In the genomic region with DNA sequence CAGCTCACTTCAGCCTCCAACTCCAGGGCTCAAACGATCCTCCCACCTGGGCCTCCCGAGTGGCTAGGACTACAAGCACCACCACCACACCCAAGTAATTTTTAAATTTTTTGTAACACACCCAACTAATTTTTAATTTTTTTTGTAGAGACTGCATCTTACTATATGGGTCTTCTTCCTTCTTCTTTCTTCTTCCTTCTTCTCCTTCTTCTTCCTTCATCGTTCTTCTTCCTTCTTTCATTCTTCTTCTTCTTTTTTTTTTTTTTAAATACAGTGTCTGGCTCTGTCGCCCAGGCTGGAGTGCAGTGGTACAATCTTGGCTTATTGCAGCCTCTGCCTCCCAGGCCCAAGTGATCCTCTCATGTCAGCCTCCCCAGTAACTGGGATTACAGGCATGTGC, we compare ENCODE assay signal across 8 cellular contexts. TPM values are rescaled to one million over a fixed set of nuclear protein-coding genes. Genes with fewer than 3 reads are reported as not detected.
DNase-seq lines count a peak whose midpoint lies in the region; ATAC-seq, FAIRE-seq and TF ChIP-seq lines count a peak whose summit lies in the region.

No MANE protein-coding gene starts in this region.

- peak overlapping the region; percentile 90 for H3K4me3 ChIP-seq in CD8-positive, alpha-beta T cell (ENCODE audit: low read depth, low read length)
- peak overlapping the region; percentile 86; the same call in 1 of the 2 replicates for H3K4me3 ChIP-seq in PC-3 (ENCODE audit: low read length)
- H3K4me3 ChIP-seq in H1 (ENCODE audit: extremely low read depth in 1 of 4, insufficient read depth in 2 of 4, low read depth in 3 of 4, low read length in 4 of 4) = peak overlapping the region in 1 of 4 experiments; percentile 82; a peak in 1 of 8 replicates

- no peak overlapping the region for H3K4ac ChIP-seq in H1 (replicated peaks; ENCODE audit: insufficient read length, low read depth, low read length)

- TF ChIP-seq CTCF in CD8-positive, alpha-beta T cell (IDR thresholded peaks at IDR 0.05) = no peak
- TF ChIP-seq CTCF in PC-3 (conservative IDR thresholded peaks at IDR 0.05; ENCODE audit: low read depth, low read length) = no peak
- no peak for TF ChIP-seq CTCF in H1 (IDR thresholded peaks at IDR 0.05; ENCODE audit: control extremely low read depth in 1 of 3, insufficient read depth in 1 of 3, low read depth in 1 of 3, low read length in 3 of 3)
- TF ChIP-seq CTCF in osteocyte (IDR thresholded peaks at IDR 0.05) = no peak
- TF ChIP-seq CTCF in D721Med (IDR thresholded peaks at IDR 0.05; ENCODE audit: insufficient read depth, missing control alignments) = no peak

- H2AK5ac ChIP-seq in H1 (ENCODE audit: low read depth, low read length) = no peak overlapping the region

- H3K4me2 ChIP-seq in PC-3 (ENCODE audit: low read length) (peak overlapping the region; percentile 97), H1 (ENCODE audit: insufficient read depth in 1 of 2, low read depth in 2 of 2, low read length in 2 of 2) (peak overlapping the region; percentile 74 to 83; a peak in 1 of 4 replicates)

- peak overlapping the region; percentile 95 for H3K27ac Mint-ChIP-seq in CD8-positive, alpha-beta T cell
- peak overlapping the region; percentile 98 for H3K27ac Mint-ChIP-seq in osteocyte (ENCODE audit: unreplicated experiment)

- H3F3A ChIP-seq in PC-3 (ENCODE audit: low read length, unreplicated experiment) = no peaks in the 10 kb centered on the region

- H4K5ac ChIP-seq in H1 (ENCODE audit: insufficient read length, low read depth, low read length) = no peak overlapping the region

- intact Hi-C loops in CD8-positive, alpha-beta T cell (cut with DNase I, micrococcal nuclease) = loop anchor here (1.0 to 5.0 kb wide), 12 partner anchors 12 to 392 kb away; partner anchors contain the start of genes DDX47 (in 2 of the 2), DUSP16 (in 2 of the 2), GPR19 (in 2 of the 2) and BORCS5 (in 1 of the 2)
- intact Hi-C loops in PC-3 (cut with micrococcal nuclease) = loop anchor here (5.0 kb wide), 2 partner anchors 37 to 48 kb away; partner anchors contain the start of gene DUSP16

- H3K9me3 Mint-ChIP-seq in CD8-positive, alpha-beta T cell = no peaks in the 10 kb centered on the region
- no peaks in the 10 kb centered on the region for H3K9me3 Mint-ChIP-seq in osteocyte (ENCODE audit: unreplicated experiment)

- no peak overlapping the region for H2BK20ac ChIP-seq in H1 (ENCODE audit: low read length)

- H3K4me1 Mint-ChIP-seq in CD8-positive, alpha-beta T cell (ENCODE audit: low read depth) = peaks cover 43% of the 10 kb centered on the region
- H3K4me1 Mint-ChIP-seq in osteocyte (ENCODE audit: unreplicated experiment) = peaks cover 32% of the 10 kb centered on the region

- H4K91ac ChIP-seq in H1 (replicated peaks; ENCODE audit: insufficient read length, low read length) = no peak overlapping the region

- no peak for FAIRE-seq in H1 (lab: Jason Lieb, UNC)
- no peak for FAIRE-seq in D721Med (lab: Jason Lieb, UNC)

- no peak overlapping the region for H3K56ac ChIP-seq in H1 (replicated peaks; ENCODE audit: insufficient read length, low read depth, low read length)

- peaks cover 19% of the 10 kb centered on the region for H3K79me2 ChIP-seq in PC-3 (ENCODE audit: low read length)
- H3K79me2 ChIP-seq in H1 (ENCODE audit: control insufficient read depth in 1 of 2, insufficient read depth in 2 of 2, low read length in 2 of 2) = peaks cover 0 to 5% of the 10 kb centered on the region in 2 experiments; a peak in 1 of 4 replicates

- H3K27ac ChIP-seq in CD8-positive, alpha-beta T cell (ENCODE audit: low read depth, low read length) = peak overlapping the region; percentile 82
- H3K27ac ChIP-seq in PC-3 (ENCODE audit: low read length) (peak overlapping the region; percentile 95), H1 (ENCODE audit: low read depth, low read length) (no peak overlapping the region)

- ATAC-seq in CD8-positive, alpha-beta T cell = no peak
- no peak for ATAC-seq in PC-3

- no peaks in the 10 kb centered on the region for H4K20me1 ChIP-seq in PC-3 (ENCODE audit: low read length)
- no peaks in the 10 kb centered on the region for H4K20me1 ChIP-seq in H1 (replicated peaks in 1 of 2; ENCODE audit: control insufficient read depth in 1 of 2, insufficient read depth in 2 of 2, low read length in 2 of 2)

- 92 to 94% methylated on average over 1 to 2 of the region's 4 CpGs for WGBS in H1 (ENCODE audit: extremely low coverage in 1 of 2, insufficient coverage in 1 of 2, insufficient read length in 1 of 2, insufficient replicate concordance in 2 of 2, low coverage in 1 of 2, low lambda C conversion rate in 2 of 2, missing lambda C conversion rate in 1 of 2), 2 experiments

- no peak for TF ChIP-seq RAD21 in H1 (IDR thresholded peaks at IDR 0.05 in 1 of 2, conservative IDR thresholded peaks at IDR 0.05 in 1 of 2; ENCODE audit: low read depth in 2 of 2, low read length in 2 of 2)

- H3K9me3 ChIP-seq in CD8-positive, alpha-beta T cell (ENCODE audit: low read length) = no peaks in the 10 kb centered on the region
- no peaks in the 10 kb centered on the region for H3K9me3 ChIP-seq in PC-3 (ENCODE audit: low read length)
- no peaks in the 10 kb centered on the region for H3K9me3 ChIP-seq in H1 (ENCODE audit: insufficient read depth in 2 of 2, low read depth in 1 of 2, low read length in 1 of 2)

- H3K9ac ChIP-seq in PC-3 (ENCODE audit: low read length) (peak overlapping the region; percentile 95), H1 (replicated peaks in 1 of 4; ENCODE audit: extremely low read depth in 1 of 4, low read depth in 3 of 4, low read length in 3 of 4) (no peak overlapping the region)

- CTCF ChIA-PET in CD8-positive, alpha-beta T cell (lab: Charles Lee) = interaction anchor here (1.0 kb wide), 2 partner anchors 44 to 234 kb away, joined by 3 read pairs; no protein-coding TSS in a partner anchor
- CTCF ChIA-PET in PC-3 (lab: Charles Lee) = no interaction called here
- CTCF ChIA-PET in H1 (lab: Charles Lee; ENCODE audit: partially characterized antibody) = interaction anchor here (2.3 kb wide), 1 partner anchor 45 kb away, joined by 9 read pairs; no protein-coding TSS in a partner anchor

- no peak overlapping the region for H2BK120ac ChIP-seq in H1 (replicated peaks; ENCODE audit: low read depth, low read length)

- H3K23ac ChIP-seq in H1 (ENCODE audit: insufficient read length) = no peak overlapping the region

- H2BK12ac ChIP-seq in H1 (ENCODE audit: low read depth, low read length) = no peak overlapping the region

- TF ChIP-seq EP300 in H1 (IDR thresholded peaks at IDR 0.05; ENCODE audit: borderline replicate concordance in 1 of 2, low read depth in 2 of 2, low read length in 2 of 2) = no peak

- 0 out of 2 replicates have a peak, but pooled peaks cover 4% of the 10 kb centered on the region for H3K23me2 ChIP-seq in H1 (ENCODE audit: low read depth, low read length)

- H3K9me2 ChIP-seq in PC-3 (replicated peaks; ENCODE audit: low read length) = no peaks in the 10 kb centered on the region

- H3K27me3 Mint-ChIP-seq in CD8-positive, alpha-beta T cell (ENCODE audit: low read depth) = no peaks in the 10 kb centered on the region
- no peaks in the 10 kb centered on the region for H3K27me3 Mint-ChIP-seq in osteocyte (ENCODE audit: unreplicated experiment)

- H2BK15ac ChIP-seq in H1 (ENCODE audit: low read length) = no peak overlapping the region; the same call in 1 of the 2 replicates

- no peak overlapping the region for H3K14ac ChIP-seq in H1 (ENCODE audit: insufficient read length)

- H3K36me3 Mint-ChIP-seq in CD8-positive, alpha-beta T cell = peaks cover 21% of the 10 kb centered on the region
- peaks cover 2% of the 10 kb centered on the region for H3K36me3 Mint-ChIP-seq in osteocyte (ENCODE audit: unreplicated experiment)

- POLR2A ChIA-PET in CD8-positive, alpha-beta T cell (lab: Charles Lee) = interaction anchor here (0.9 to 1.8 kb wide), 3 partner anchors 35 to 115 kb away, joined by 3 to 8 read pairs (median 4); no protein-coding TSS in a partner anchor
- POLR2A ChIA-PET in PC-3 (lab: Charles Lee; ENCODE audit: unreplicated experiment) = no interaction called here
- POLR2A ChIA-PET in H1 (lab: Charles Lee; ENCODE audit: partially characterized antibody) = interaction anchor here (1.3 kb wide), 1 partner anchor 10 kb away, joined by 3 read pairs; no protein-coding TSS in a partner anchor

- H2BK5ac ChIP-seq in H1 (ENCODE audit: low read depth, low read length) = no peak overlapping the region

- no TSS peak for BruUV-seq in PC-3 (replicated peaks; lab: Mats Ljungman, UMichigan)

- peak overlapping the region; percentile 88 for H3K4me3 Mint-ChIP-seq in CD8-positive, alpha-beta T cell
- H3K4me3 Mint-ChIP-seq in osteocyte (ENCODE audit: unreplicated experiment) = peak overlapping the region; percentile 89

- H3K4me1 ChIP-seq in CD8-positive, alpha-beta T cell (ENCODE audit: insufficient read depth, low read length) = peaks cover 42% of the 10 kb centered on the region
- H3K4me1 ChIP-seq in PC-3 (ENCODE audit: insufficient read depth, low read length) (peaks cover 32% of the 10 kb centered on the region), H1 (replicated peaks in 1 of 4; ENCODE audit: control insufficient read depth in 3 of 4, insufficient read depth in 4 of 4, low read length in 3 of 4) (peaks cover 0 to 2% (median under 1%) of the 10 kb centered on the region in 4 experiments; a peak in 2 of 7 replicates)

- H3K36me3 ChIP-seq in CD8-positive, alpha-beta T cell (ENCODE audit: insufficient read depth, low read length) = no peaks in the 10 kb centered on the region
- H3K36me3 ChIP-seq in PC-3 (ENCODE audit: low read depth, low read length) (no peaks in the 10 kb centered on the region), H1 (ENCODE audit: control insufficient read depth in 2 of 4, insufficient read depth in 4 of 4, low read length in 3 of 4) (no peaks in the 10 kb centered on the region)

- H2AFZ ChIP-seq in PC-3 (ENCODE audit: low read length) (peak overlapping the region; percentile 88; the same call in 1 of the 2 replicates), H1 (ENCODE audit: low read length) (no peak overlapping the region)

- H3K79me1 ChIP-seq in H1 (ENCODE audit: low read depth, low read length) = no peaks in the 10 kb centered on the region; the same call in 1 of the 2 replicates

- no peak overlapping the region for H3K18ac ChIP-seq in H1 (ENCODE audit: extremely low read depth, low read length)

- TF ChIP-seq POLR2A in H1 (IDR thresholded peaks at IDR 0.05; ENCODE audit: control extremely low read depth in 1 of 2, low read depth in 2 of 2, low read length in 2 of 2) = no peak

- H4K8ac ChIP-seq in H1 (ENCODE audit: extremely low read depth, insufficient read depth, low read length) = no peak overlapping the region

- no peaks in the 10 kb centered on the region for H3K27me3 ChIP-seq in CD8-positive, alpha-beta T cell (ENCODE audit: insufficient read depth, low read length)
- no peaks in the 10 kb centered on the region for H3K27me3 ChIP-seq in PC-3 (ENCODE audit: low read length)
- H3K27me3 ChIP-seq in H1 (replicated peaks in 1 of 4; ENCODE audit: control insufficient read depth in 3 of 4, extremely low read depth in 1 of 4, insufficient read depth in 3 of 4, low read length in 3 of 4) = no peaks in the 10 kb centered on the region

- DNase-seq in CD8-positive, alpha-beta T cell = no peak
- DNase-seq in PC-3 (no peak), H1 (ENCODE audit: low read depth in 1 of 2, low spot score in 2 of 2) (no peak), osteocyte (ENCODE audit: extremely low spot score, unreplicated experiment) (no peak), activated gamma-delta T cell (lab: John Stamatoyannopoulos, UW) (no peak), NCI-H1694 (lab: John Stamatoyannopoulos, UW) (no peak), NCI-H526 (lab: John Stamatoyannopoulos, UW) (no peak), D721Med (ENCODE audit: insufficient read length, low spot score) (no peak)

RNA-seq across cellular contexts. Expression of gene CREBL2, which starts 1.0 kb away (rescaled TPM):
- 10 to 100 TPM; 10.2 to 11.8 TPM for total RNA-seq in CD8-positive, alpha-beta T cell
- total RNA-seq in PC-3 (2014; rRNA removed) (11.7 and 14.2 TPM in 2 replicates), osteocyte (15.1 and 16.3 TPM in 2 replicates)
- total RNA-seq in H1 (2021; fragmentation: NEBNext Ultra II Directional; extraction: Animal tissue kit (Norgen Biotek cat#: 25700)) = 16.2 and 18.3 TPM in 2 replicates
- polyA plus RNA-seq in H1 (2011; rRNA removed) = 7.3 and 9.8 TPM in 2 replicates
- 12.6 TPM for polyA plus RNA-seq in H1 (2011; cell fraction: cytosol; rRNA removed)
- 4.3 TPM for polyA plus RNA-seq in H1 (2011; cell fraction: nucleus; rRNA removed)
- polyA plus RNA-seq in H1 (2012, experiment 1 of 2) = 9.6 to 13.3 TPM (median 9.8 TPM) in 4 replicates
- 1.9 TPM for polyA plus RNA-seq in H1 (2012, experiment 2 of 2)
- 11.1 TPM for polyA plus RNA-seq in H1 (2013, experiment 1 of 2)
- 10.9 TPM for polyA plus RNA-seq in H1 (2013, experiment 2 of 2)
- polyA minus RNA-seq in H1 (2011; rRNA and poly(A)+ RNA removed) = 10.7 and 14.9 TPM in 2 replicates
- 8.5 TPM for polyA minus RNA-seq in H1 (2011; cell fraction: cytosol; rRNA and poly(A)+ RNA removed)
- 7.5 TPM for polyA minus RNA-seq in H1 (2011; cell fraction: nucleus; rRNA and poly(A)+ RNA removed)

RNA-seq across cellular contexts. Expression of gene DUSP16, which starts 48.0 kb away (rescaled TPM):
- total RNA-seq in CD8-positive, alpha-beta T cell = 10 to 100 TPM; 27.9 to 34.1 TPM
- 4.4 and 6.7 TPM in 2 replicates for total RNA-seq in PC-3 (2014; rRNA removed)
- total RNA-seq in H1 (2021; fragmentation: NEBNext Ultra II Directional; extraction: Animal tissue kit (Norgen Biotek cat#: 25700)) = 55.9 and 60.5 TPM in 2 replicates
- polyA plus RNA-seq in H1 (2011; rRNA removed) = 24.1 and 31.6 TPM in 2 replicates
- 33.4 TPM for polyA plus RNA-seq in H1 (2011; cell fraction: cytosol; rRNA removed)
- polyA plus RNA-seq in H1 (2011; cell fraction: nucleus; rRNA removed) = 24.1 TPM
- polyA plus RNA-seq in H1 (2012, experiment 1 of 2) = 33.5 to 43.7 TPM (median 37.2 TPM) in 4 replicates
- 7.8 TPM for polyA plus RNA-seq in H1 (2012, experiment 2 of 2)
- polyA plus RNA-seq in H1 (2013, experiment 1 of 2) = 23.4 TPM
- 24.5 TPM for polyA plus RNA-seq in H1 (2013, experiment 2 of 2)
- polyA minus RNA-seq in H1 (2011; rRNA and poly(A)+ RNA removed) = 59.4 and 60.2 TPM in 2 replicates
- polyA minus RNA-seq in H1 (2011; cell fraction: cytosol; rRNA and poly(A)+ RNA removed) = 36.3 TPM
- 25.1 TPM for polyA minus RNA-seq in H1 (2011; cell fraction: nucleus; rRNA and poly(A)+ RNA removed)
- 9.6 and 10.3 TPM in 2 replicates for total RNA-seq in osteocyte
